23 cellular contexts compared by ENCODE assay signal in the genomic region with DNA sequence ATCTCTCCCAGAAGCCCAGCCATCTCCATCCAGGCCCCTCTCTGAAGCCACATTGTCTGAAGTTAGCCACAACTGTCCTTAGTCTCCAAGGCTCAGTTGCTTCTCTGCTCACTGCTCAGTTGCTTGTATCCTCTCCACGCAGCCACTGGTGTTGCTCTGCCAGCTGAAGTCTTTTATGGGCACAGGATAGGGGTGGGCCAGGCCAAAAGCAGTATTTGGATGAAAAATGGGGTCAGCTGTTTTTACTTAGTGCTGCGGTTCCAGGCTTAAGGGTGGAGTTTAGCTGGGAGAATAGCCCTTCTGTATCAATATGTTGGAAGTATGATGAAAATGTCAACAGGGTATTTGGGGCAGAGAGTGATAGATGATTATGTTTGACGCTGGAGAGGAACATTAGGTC.
"Had no signal": no experiment of that assay in that cellular context is flagged by ENCODE, and none has a peak within 500 bp of the region (broad histone marks: within the 10 kb centered on the region; RNA-seq: fewer than 3 reads in every experiment).

No MANE protein-coding gene starts in this region.

- DNase-seq: activated B cell treated with CpG ODN at 0.5 μM for 24 hours; activated CD4-positive, alpha-beta memory T cell treated with anti-CD3 and anti-CD28 coated beads for 36 hours; activated CD4-positive, alpha-beta T cell treated with anti-CD3 and anti-CD28 coated beads, Interleukin-2, amount 10 ng/mL, durations not matched to agents 7 days and 5 days; activated gamma-delta T cell; activated naive CD4-positive, alpha-beta T cell treated with anti-CD3 and anti-CD28 coated beads for 36 hours; activated T-cell treated with anti-CD3 and anti-CD28 coated beads for 4 hours; activated T-cell treated with anti-CD3 and anti-CD28 coated beads, Interleukin-2, amount 50 U/mL, for 48 hours; Kasumi-1; NCI-H1092; NCI-H1417; NCI-H2029; NCI-H2107; NCI-H2171 treated with DMSO at 0.1 percent for 48 hours; NCI-H226; NCI-H510A; NCI-H526 treated with DMSO at 0.1 percent for 48 hours; NCI-H82; SIG-M5; T-cell; T-helper 2 cell; T1000 had no signal

- H3K4me1 Mint-ChIP-seq: activated B cell treated with CpG ODN at 0.5 μM for 24 hours; activated CD4-positive, alpha-beta T cell treated with anti-CD3 and anti-CD28 coated beads, Interleukin-2, amount 10 ng/mL, durations not matched to agents 7 days and 5 days; activated T-helper 17 cell treated with anti-CD3 and anti-CD28 coated beads, Interleukin-2, amount 50 U/mL, for 72 hours; T-cell had no signal

- H3K4me3 Mint-ChIP-seq: activated B cell treated with CpG ODN at 0.5 μM for 24 hours; activated CD4-positive, alpha-beta memory T cell treated with anti-CD3 and anti-CD28 coated beads for 36 hours; activated CD4-positive, alpha-beta T cell treated with anti-CD3 and anti-CD28 coated beads, Interleukin-2, amount 10 ng/mL, durations not matched to agents 7 days and 5 days; activated naive CD4-positive, alpha-beta T cell treated with anti-CD3 and anti-CD28 coated beads for 36 hours; activated naive CD8-positive, alpha-beta T cell; activated T-helper 17 cell treated with anti-CD3 and anti-CD28 coated beads, Interleukin-2, amount 50 U/mL, for 72 hours; T-cell had no signal

- H3K36me3 Mint-ChIP-seq: activated CD4-positive, alpha-beta memory T cell treated with anti-CD3 and anti-CD28 coated beads for 36 hours; activated naive CD8-positive, alpha-beta T cell; T-cell had no signal

- ATAC-seq: activated T-helper 17 cell treated with anti-CD3 and anti-CD28 coated beads, Interleukin-2, amount 50 U/mL, for 72 hours; T-cell had no signal

- H3K27ac Mint-ChIP-seq: activated B cell treated with CpG ODN at 0.5 μM for 24 hours; activated CD4-positive, alpha-beta memory T cell treated with anti-CD3 and anti-CD28 coated beads for 36 hours; activated CD4-positive, alpha-beta T cell treated with anti-CD3 and anti-CD28 coated beads, Interleukin-2, amount 10 ng/mL, durations not matched to agents 7 days and 5 days; activated naive CD4-positive, alpha-beta T cell treated with anti-CD3 and anti-CD28 coated beads for 36 hours; activated naive CD8-positive, alpha-beta T cell; activated T-helper 17 cell treated with anti-CD3 and anti-CD28 coated beads, Interleukin-2, amount 50 U/mL, for 72 hours; T-cell had no signal

- H3K9me3 Mint-ChIP-seq: activated B cell treated with CpG ODN at 0.5 μM for 24 hours; activated CD4-positive, alpha-beta memory T cell treated with anti-CD3 and anti-CD28 coated beads for 36 hours; activated CD4-positive, alpha-beta T cell treated with anti-CD3 and anti-CD28 coated beads, Interleukin-2, amount 10 ng/mL, durations not matched to agents 7 days and 5 days; activated naive CD4-positive, alpha-beta T cell treated with anti-CD3 and anti-CD28 coated beads for 36 hours; activated T-helper 17 cell treated with anti-CD3 and anti-CD28 coated beads, Interleukin-2, amount 50 U/mL, for 72 hours; T-cell had no signal
